ENCODE assay signal across 1 cellular context in the genomic region with DNA sequence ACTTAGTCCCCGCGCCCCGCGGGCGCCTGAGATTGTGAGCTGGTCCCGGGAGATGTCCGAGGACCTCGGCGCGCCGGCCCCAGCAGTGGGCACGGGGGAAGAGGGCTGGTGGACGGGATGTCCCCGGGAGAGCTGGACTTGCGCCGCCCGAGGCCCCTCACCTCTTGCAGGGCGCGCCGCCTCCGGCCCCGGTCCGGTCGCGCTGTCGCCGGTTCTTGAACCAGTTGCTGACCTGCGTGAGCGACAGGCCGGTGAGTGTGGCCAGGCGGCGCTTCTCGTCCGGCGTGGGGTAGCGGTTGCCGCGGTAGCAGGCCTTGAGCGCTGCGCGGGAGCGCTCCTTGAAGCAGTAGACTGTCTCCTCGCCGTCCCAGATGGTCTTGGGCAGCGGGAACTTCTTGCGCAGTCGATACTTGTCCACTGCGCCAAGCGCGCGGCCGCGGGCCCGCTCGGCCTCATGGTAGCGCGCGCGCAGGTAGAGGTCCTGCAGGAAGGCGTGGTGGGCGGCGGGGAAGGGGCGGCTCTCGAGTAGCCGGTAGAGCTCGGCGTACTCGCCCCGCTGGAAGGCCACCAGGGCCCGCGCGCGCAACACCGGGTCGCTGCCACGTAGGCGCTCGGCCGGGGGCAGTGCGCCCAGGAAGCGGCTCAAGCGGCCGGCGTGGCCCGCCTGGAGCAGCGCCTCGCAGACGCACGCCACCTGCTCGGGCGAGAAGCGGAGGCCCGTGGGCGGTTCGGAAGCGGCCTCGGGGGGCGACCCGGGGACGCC.
TF ChIP-seq lines count a peak whose summit lies in the region.

No MANE protein-coding gene starts in this region.

TF ChIP-seq in HCT116, 20 proteins besides CTCF, POLR2A, EP300 and RAD21 (continued from another document):
- TF ChIP-seq, protein P1, sequence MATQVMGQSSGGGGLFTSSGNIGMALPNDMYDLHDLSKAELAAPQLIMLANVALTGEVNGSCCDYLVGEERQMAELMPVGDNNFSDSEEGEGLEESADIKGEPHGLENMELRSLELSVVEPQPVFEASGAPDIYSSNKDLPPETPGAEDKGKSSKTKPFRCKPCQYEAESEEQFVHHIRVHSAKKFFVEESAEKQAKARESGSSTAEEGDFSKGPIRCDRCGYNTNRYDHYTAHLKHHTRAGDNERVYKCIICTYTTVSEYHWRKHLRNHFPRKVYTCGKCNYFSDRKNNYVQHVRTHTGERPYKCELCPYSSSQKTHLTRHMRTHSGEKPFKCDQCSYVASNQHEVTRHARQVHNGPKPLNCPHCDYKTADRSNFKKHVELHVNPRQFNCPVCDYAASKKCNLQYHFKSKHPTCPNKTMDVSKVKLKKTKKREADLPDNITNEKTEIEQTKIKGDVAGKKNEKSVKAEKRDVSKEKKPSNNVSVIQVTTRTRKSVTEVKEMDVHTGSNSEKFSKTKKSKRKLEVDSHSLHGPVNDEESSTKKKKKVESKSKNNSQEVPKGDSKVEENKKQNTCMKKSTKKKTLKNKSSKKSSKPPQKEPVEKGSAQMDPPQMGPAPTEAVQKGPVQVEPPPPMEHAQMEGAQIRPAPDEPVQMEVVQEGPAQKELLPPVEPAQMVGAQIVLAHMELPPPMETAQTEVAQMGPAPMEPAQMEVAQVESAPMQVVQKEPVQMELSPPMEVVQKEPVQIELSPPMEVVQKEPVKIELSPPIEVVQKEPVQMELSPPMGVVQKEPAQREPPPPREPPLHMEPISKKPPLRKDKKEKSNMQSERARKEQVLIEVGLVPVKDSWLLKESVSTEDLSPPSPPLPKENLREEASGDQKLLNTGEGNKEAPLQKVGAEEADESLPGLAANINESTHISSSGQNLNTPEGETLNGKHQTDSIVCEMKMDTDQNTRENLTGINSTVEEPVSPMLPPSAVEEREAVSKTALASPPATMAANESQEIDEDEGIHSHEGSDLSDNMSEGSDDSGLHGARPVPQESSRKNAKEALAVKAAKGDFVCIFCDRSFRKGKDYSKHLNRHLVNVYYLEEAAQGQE (IDR thresholded peaks at IDR 0.05; ENCODE audit: low read depth): no peak
TF ChIP-seq in HCT116: peak in this region for 3.
